Comparison of ENCODE assay signal across 2 cellular contexts in the genomic region with DNA sequence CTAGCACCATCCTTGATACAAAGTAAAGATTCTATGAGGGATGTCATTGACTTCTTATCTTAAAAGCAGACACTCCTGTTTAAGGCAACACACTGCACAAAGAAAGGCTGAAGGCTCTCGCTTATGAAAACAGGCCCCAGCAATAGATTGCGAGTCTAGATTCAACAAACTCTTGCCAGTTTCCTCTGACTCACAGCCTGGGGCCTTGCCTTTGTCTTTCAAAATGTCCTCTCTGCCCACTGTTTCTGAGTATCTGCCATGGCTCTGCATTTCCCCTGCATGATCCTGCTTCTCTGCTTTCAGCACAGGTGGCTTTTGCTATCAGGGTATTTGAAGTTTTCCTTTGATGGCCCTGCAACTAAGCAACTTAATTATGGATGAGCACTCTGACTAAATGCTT.
TF ChIP-seq lines count a peak whose summit lies in the region.

No MANE protein-coding gene starts in this region.

TF ChIP-seq in GM23338, 12 proteins besides CTCF, POLR2A, EP300 and RAD21:
- no peak for TF ChIP-seq POLR2AphosphoS5 (IDR thresholded peaks at IDR 0.05; ENCODE audit: low read depth)
- TF ChIP-seq ZNF331 (CRISPR knock-in tag; IDR thresholded peaks at IDR 0.05; ENCODE audit: low read depth), result no peak
- no peak for TF ChIP-seq ZNF114 (CRISPR knock-in tag; IDR thresholded peaks at IDR 0.05)
- TF ChIP-seq NANOG (IDR thresholded peaks at IDR 0.05; ENCODE audit: borderline replicate concordance), result no peak
- TF ChIP-seq, protein P1, sequence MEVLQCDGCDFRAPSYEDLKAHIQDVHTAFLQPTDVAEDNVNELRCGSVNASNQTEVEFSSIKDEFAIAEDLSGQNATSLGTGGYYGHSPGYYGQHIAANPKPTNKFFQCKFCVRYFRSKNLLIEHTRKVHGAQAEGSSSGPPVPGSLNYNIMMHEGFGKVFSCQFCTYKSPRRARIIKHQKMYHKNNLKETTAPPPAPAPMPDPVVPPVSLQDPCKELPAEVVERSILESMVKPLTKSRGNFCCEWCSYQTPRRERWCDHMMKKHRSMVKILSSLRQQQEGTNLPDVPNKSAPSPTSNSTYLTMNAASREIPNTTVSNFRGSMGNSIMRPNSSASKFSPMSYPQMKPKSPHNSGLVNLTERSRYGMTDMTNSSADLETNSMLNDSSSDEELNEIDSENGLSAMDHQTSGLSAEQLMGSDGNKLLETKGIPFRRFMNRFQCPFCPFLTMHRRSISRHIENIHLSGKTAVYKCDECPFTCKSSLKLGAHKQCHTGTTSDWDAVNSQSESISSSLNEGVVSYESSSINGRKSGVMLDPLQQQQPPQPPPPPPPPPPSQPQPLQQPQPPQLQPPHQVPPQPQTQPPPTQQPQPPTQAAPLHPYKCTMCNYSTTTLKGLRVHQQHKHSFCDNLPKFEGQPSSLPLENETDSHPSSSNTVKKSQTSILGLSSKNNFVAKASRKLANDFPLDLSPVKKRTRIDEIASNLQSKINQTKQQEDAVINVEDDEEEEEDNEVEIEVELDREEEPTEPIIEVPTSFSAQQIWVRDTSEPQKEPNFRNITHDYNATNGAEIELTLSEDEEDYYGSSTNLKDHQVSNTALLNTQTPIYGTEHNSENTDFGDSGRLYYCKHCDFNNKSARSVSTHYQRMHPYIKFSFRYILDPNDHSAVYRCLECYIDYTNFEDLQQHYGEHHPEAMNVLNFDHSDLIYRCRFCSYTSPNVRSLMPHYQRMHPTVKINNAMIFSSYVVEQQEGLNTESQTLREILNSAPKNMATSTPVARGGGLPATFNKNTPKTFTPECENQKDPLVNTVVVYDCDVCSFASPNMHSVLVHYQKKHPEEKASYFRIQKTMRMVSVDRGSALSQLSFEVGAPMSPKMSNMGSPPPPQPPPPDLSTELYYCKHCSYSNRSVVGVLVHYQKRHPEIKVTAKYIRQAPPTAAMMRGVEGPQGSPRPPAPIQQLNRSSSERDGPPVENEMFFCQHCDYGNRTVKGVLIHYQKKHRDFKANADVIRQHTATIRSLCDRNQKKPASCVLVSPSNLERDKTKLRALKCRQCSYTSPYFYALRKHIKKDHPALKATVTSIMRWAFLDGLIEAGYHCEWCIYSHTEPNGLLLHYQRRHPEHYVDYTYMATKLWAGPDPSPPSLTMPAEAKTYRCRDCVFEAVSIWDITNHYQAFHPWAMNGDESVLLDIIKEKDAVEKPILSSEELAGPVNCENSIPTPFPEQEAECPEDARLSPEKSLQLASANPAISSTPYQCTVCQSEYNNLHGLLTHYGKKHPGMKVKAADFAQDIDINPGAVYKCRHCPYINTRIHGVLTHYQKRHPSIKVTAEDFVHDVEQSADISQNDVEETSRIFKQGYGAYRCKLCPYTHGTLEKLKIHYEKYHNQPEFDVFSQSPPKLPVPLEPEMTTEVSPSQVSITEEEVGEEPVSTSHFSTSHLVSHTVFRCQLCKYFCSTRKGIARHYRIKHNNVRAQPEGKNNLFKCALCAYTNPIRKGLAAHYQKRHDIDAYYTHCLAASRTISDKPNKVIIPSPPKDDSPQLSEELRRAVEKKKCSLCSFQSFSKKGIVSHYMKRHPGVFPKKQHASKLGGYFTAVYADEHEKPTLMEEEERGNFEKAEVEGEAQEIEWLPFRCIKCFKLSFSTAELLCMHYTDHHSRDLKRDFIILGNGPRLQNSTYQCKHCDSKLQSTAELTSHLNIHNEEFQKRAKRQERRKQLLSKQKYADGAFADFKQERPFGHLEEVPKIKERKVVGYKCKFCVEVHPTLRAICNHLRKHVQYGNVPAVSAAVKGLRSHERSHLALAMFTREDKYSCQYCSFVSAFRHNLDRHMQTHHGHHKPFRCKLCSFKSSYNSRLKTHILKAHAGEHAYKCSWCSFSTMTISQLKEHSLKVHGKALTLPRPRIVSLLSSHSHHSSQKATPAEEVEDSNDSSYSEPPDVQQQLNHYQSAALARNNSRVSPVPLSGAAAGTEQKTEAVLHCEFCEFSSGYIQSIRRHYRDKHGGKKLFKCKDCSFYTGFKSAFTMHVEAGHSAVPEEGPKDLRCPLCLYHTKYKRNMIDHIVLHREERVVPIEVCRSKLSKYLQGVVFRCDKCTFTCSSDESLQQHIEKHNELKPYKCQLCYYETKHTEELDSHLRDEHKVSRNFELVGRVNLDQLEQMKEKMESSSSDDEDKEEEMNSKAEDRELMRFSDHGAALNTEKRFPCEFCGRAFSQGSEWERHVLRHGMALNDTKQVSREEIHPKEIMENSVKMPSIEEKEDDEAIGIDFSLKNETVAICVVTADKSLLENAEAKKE (CRISPR knock-in tag; IDR thresholded peaks at IDR 0.05), result no peak
- TF ChIP-seq ETS1 (IDR thresholded peaks at IDR 0.05), result no peak
- no peak for TF ChIP-seq STAT1 (IDR thresholded peaks at IDR 0.05; ENCODE audit: unreplicated experiment)
- no peak for TF ChIP-seq EZH2phosphoT487 (IDR thresholded peaks at IDR 0.05; ENCODE audit: unreplicated experiment)
- no peak for TF ChIP-seq REST (IDR thresholded peaks at IDR 0.05; ENCODE audit: unreplicated experiment)
- no peak for TF ChIP-seq EZH2 (IDR thresholded peaks at IDR 0.05; ENCODE audit: low read depth, unreplicated experiment)

TF ChIP-seq in H1, 55 proteins besides CTCF, POLR2A, EP300 and RAD21:
- TF ChIP-seq, protein P2, sequence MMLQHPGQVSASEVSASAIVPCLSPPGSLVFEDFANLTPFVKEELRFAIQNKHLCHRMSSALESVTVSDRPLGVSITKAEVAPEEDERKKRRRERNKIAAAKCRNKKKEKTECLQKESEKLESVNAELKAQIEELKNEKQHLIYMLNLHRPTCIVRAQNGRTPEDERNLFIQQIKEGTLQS (IDR thresholded peaks at IDR 0.05; ENCODE audit: insufficient read depth, low read depth, low read length), result no peak
- TF ChIP-seq CHD1 (IDR thresholded peaks at IDR 0.05; ENCODE audit: low read depth, low read length) (no peak), YY1 (IDR thresholded peaks at IDR 0.05; ENCODE audit: low read depth, low read length) (peak; percentile 21; the same call in 1 of the 2 replicates)
